19 cellular contexts compared by ENCODE assay signal in genomic region chr13:40588101-40588500, GRCh38.
DNase-seq lines count a peak whose midpoint lies in the region; ATAC-seq and TF ChIP-seq lines count a peak whose summit lies in the region.
"Had no signal": no experiment of that assay in that cellular context is flagged by ENCODE, and none has a peak within 500 bp of the region (broad histone marks: within the 10 kb centered on the region; RNA-seq: fewer than 3 reads in every experiment).

No MANE protein-coding gene starts in this region.

- peaks cover 96% of the 10 kb centered on the region for H3K4me1 Mint-ChIP-seq in activated naive CD4-positive, alpha-beta T cell treated with anti-CD3 and anti-CD28 coated beads, Interleukin-2, amount 50 U/mL, for 24 hours
- H3K4me1 Mint-ChIP-seq in WTC11: peaks cover 77% of the 10 kb centered on the region
- H3K4me1 Mint-ChIP-seq in stimulated activated naive CD8-positive, alpha-beta T cell treated with anti-CD3 and anti-CD28 coated beads, Interleukin-15, amount 100 ng/mL, for 72 hours: peaks cover 98% of the 10 kb centered on the region

- TF ChIP-seq POLR2A in gastroesophageal sphincter (IDR thresholded peaks at IDR 0.05): no peak

- no peaks in the 10 kb centered on the region for H3K36me3 ChIP-seq in gastroesophageal sphincter
- H3K36me3 ChIP-seq: stomach had no signal

- no peak for TF ChIP-seq CTCF in WTC11 (IDR thresholded peaks at IDR 0.05)
- TF ChIP-seq CTCF in gastroesophageal sphincter (IDR thresholded peaks at IDR 0.05): no peak
- no peak for TF ChIP-seq CTCF in omental fat pad (IDR thresholded peaks at IDR 0.05)

- POLR2A ChIA-PET in WTC11 (lab: Charles Lee): no interaction called here

- no peak for ATAC-seq in WTC11
- ATAC-seq in gastroesophageal sphincter: no peak
- ATAC-seq in stimulated activated naive CD8-positive, alpha-beta T cell treated with anti-CD3 and anti-CD28 coated beads, Interleukin-15, amount 100 ng/mL, for 72 hours: no peak
- ATAC-seq in GM18502 (IDR thresholded peaks at IDR 0.05; ENCODE audit: poor library complexity, unreplicated experiment): no peak
- ATAC-seq in omental fat pad (ENCODE audit: low FRiP score): no peak

- no peak overlapping the region for H3K4me3 ChIP-seq in gastroesophageal sphincter
- H3K4me3 ChIP-seq: stomach had no signal

- CTCF ChIA-PET in WTC11 (lab: Charles Lee): no interaction called here

- H3K36me3 Mint-ChIP-seq in activated naive CD4-positive, alpha-beta T cell treated with anti-CD3 and anti-CD28 coated beads, Interleukin-2, amount 50 U/mL, for 24 hours: peaks cover 13% of the 10 kb centered on the region
- peaks cover 14% of the 10 kb centered on the region for H3K36me3 Mint-ChIP-seq in WTC11

- H3K27me3 ChIP-seq in gastroesophageal sphincter: no peaks in the 10 kb centered on the region
- H3K27me3 ChIP-seq: stomach had no signal

- peak overlapping the region; percentile 9 for H3K27ac Mint-ChIP-seq in activated naive CD4-positive, alpha-beta T cell treated with anti-CD3 and anti-CD28 coated beads, Interleukin-2, amount 50 U/mL, for 24 hours
- peak overlapping the region; percentile 54 for H3K27ac Mint-ChIP-seq in WTC11
- no peak overlapping the region for H3K27ac Mint-ChIP-seq in stimulated activated naive CD8-positive, alpha-beta T cell treated with anti-CD3 and anti-CD28 coated beads, Interleukin-15, amount 100 ng/mL, for 72 hours

- H3K4me1 ChIP-seq in gastroesophageal sphincter: peaks cover 19 to 80% (median 42%) of the 10 kb centered on the region in 3 donors

- H3K4me3 Mint-ChIP-seq in activated naive CD4-positive, alpha-beta T cell treated with anti-CD3 and anti-CD28 coated beads, Interleukin-2, amount 50 U/mL, for 24 hours: peak overlapping the region; percentile 19
- H3K4me3 Mint-ChIP-seq in WTC11: no peak overlapping the region
- peak overlapping the region; percentile 12 to 34 for H3K4me3 Mint-ChIP-seq in stimulated activated naive CD8-positive, alpha-beta T cell treated with anti-CD3 and anti-CD28 coated beads, Interleukin-15, amount 100 ng/mL, for 72 hours

- no peak for DNase-seq in activated naive CD4-positive, alpha-beta T cell treated with anti-CD3 and anti-CD28 coated beads, Interleukin-2, amount 50 U/mL, for 16 hours
- DNase-seq in WTC11 (ENCODE audit: low spot score) (no peak), C1 segment of cervical spinal cord (lab: John Stamatoyannopoulos, UW) (no peak), omental fat pad (ENCODE audit: low spot score) (no peak)
- DNase-seq in stimulated activated naive CD8-positive, alpha-beta T cell treated with anti-CD3 and anti-CD28 coated beads, Interleukin-15, amount 100 ng/mL, for 72 hours: no peak
- DNase-seq: ACHN; effector CD8-positive, alpha-beta T cell; GDM1; GOT3; NCI-H146; NCI-H2227 treated with DMSO at 0.1 percent for 48 hours; NK-92 treated with Interleukin-12 subunit alpha and Interleukin-12 subunit beta, amount 100 ng/mL, for 24 hours; posterior cingulate gyrus; Right ventricle myocardium superior; stomach; T-helper 2 cell had no signal

- H3K9me3 ChIP-seq in gastroesophageal sphincter: peaks cover 0 to 6% (median 1%) of the 10 kb centered on the region in 3 donors

- peaks cover 7% of the 10 kb centered on the region for H3K9me3 Mint-ChIP-seq in activated naive CD4-positive, alpha-beta T cell treated with anti-CD3 and anti-CD28 coated beads, Interleukin-2, amount 50 U/mL, for 24 hours
- H3K9me3 Mint-ChIP-seq in WTC11: peaks cover 14% of the 10 kb centered on the region
- H3K9me3 Mint-ChIP-seq in stimulated activated naive CD8-positive, alpha-beta T cell treated with anti-CD3 and anti-CD28 coated beads, Interleukin-15, amount 100 ng/mL, for 72 hours: peaks cover 7 to 10% of the 10 kb centered on the region in 2 donors

- peak overlapping the region in 3 of 4 donors; percentile 6 to 46 (median 22) for H3K27ac ChIP-seq in gastroesophageal sphincter

- WGBS in gastroesophageal sphincter (ENCODE audit: low coverage in 1 of 2), 2 donors: 91 to 100% methylated on average over 1 to 2 of the region's 2 CpGs

- H3K27me3 Mint-ChIP-seq in activated naive CD4-positive, alpha-beta T cell treated with anti-CD3 and anti-CD28 coated beads, Interleukin-2, amount 50 U/mL, for 24 hours: no peaks in the 10 kb centered on the region
- no peaks in the 10 kb centered on the region for H3K27me3 Mint-ChIP-seq in WTC11 (ENCODE audit: low read depth)
- H3K27me3 Mint-ChIP-seq in stimulated activated naive CD8-positive, alpha-beta T cell treated with anti-CD3 and anti-CD28 coated beads, Interleukin-15, amount 100 ng/mL, for 72 hours: no peaks in the 10 kb centered on the region

- no peak for TF ChIP-seq EP300 in gastroesophageal sphincter (IDR thresholded peaks at IDR 0.05)

TF ChIP-seq in WTC11, 78 proteins besides CTCF, POLR2A, EP300 and RAD21:
- TF ChIP-seq ZNF396 (CRISPR knock-in tag; IDR thresholded peaks at IDR 0.05; ENCODE audit: borderline replicate concordance) (no peak), CREB1 (CRISPR knock-in tag; IDR thresholded peaks at IDR 0.05) (no peak), PRRX2 (CRISPR knock-in tag; IDR thresholded peaks at IDR 0.05) (no peak), ETV6 (CRISPR knock-in tag; IDR thresholded peaks at IDR 0.05) (no peak), TCF7 (CRISPR knock-in tag; IDR thresholded peaks at IDR 0.05; ENCODE audit: low read depth) (no peak)

Comparison
In these comparisons a context has a peak if more than half of its experiments do, and no peak if none do; other contexts are left out.
1. H3K27ac Mint-ChIP-seq: peak in activated naive CD4-positive, alpha-beta T cell treated with anti-CD3 and anti-CD28 coated beads, Interleukin-2, amount 50 U/mL, for 24 hours (single experiment) and WTC11 (single experiment); none in stimulated activated naive CD8-positive, alpha-beta T cell treated with anti-CD3 and anti-CD28 coated beads, Interleukin-15, amount 100 ng/mL, for 72 hours (0 of 2).